ENCODE assay signal across 16 cellular contexts in genomic region chr9:131605770-131606590, GRCh38.
DNase-seq lines count a peak whose midpoint lies in the region; ATAC-seq lines count a peak whose summit lies in the region.
"Had no signal": no experiment of that assay in that cellular context is flagged by ENCODE, and none has a peak within 500 bp of the region (broad histone marks: within the 10 kb centered on the region; RNA-seq: fewer than 3 reads in every experiment).

No MANE protein-coding gene starts in this region.

- H3K36me3 Mint-ChIP-seq in activated CD4-positive, alpha-beta T cell treated with anti-CD3 and anti-CD28 coated beads, Interleukin-2, amount 10 ng/mL, durations not matched to agents 24 days and 14 days (ENCODE audit: low read depth) = peaks cover 63% of the 10 kb centered on the region

- H3K4me3 Mint-ChIP-seq in activated CD4-positive, alpha-beta T cell treated with anti-CD3 and anti-CD28 coated beads, Interleukin-2, amount 10 ng/mL, durations not matched to agents 24 days and 14 days = no peak overlapping the region

- no peak overlapping the region for H3K27ac ChIP-seq in SJSA1
- H3K27ac ChIP-seq: cardiac muscle cell had no signal

- no peak for ATAC-seq in GM21528 (IDR thresholded peaks at IDR 0.05; ENCODE audit: low FRiP score, unreplicated experiment)
- ATAC-seq: Right ventricle myocardium inferior had no signal

- H3K9me3 Mint-ChIP-seq in activated CD4-positive, alpha-beta T cell treated with anti-CD3 and anti-CD28 coated beads, Interleukin-2, amount 10 ng/mL, durations not matched to agents 24 days and 14 days = no peaks in the 10 kb centered on the region

- H3K27me3 Mint-ChIP-seq in activated CD4-positive, alpha-beta T cell treated with anti-CD3 and anti-CD28 coated beads, Interleukin-2, amount 10 ng/mL, durations not matched to agents 24 days and 14 days = no peaks in the 10 kb centered on the region

- H3K4me3 ChIP-seq in SJSA1 = no peak overlapping the region
- H3K4me3 ChIP-seq: cardiac muscle cell, HAP-1 had no signal

- H3K27me3 ChIP-seq in SJSA1 (replicated peaks) = no peaks in the 10 kb centered on the region
- H3K27me3 ChIP-seq: cardiac muscle cell had no signal

- peaks cover 45% of the 10 kb centered on the region for H3K4me1 ChIP-seq in SJSA1 (replicated peaks)
- H3K4me1 ChIP-seq: HAP-1 had no signal

- peak overlapping the region; percentile 52 for H3K27ac Mint-ChIP-seq in activated CD4-positive, alpha-beta T cell treated with anti-CD3 and anti-CD28 coated beads, Interleukin-2, amount 10 ng/mL, durations not matched to agents 24 days and 14 days

- DNase-seq in activated CD4-positive, alpha-beta T cell treated with anti-CD3 and anti-CD28 coated beads, Interleukin-2, amount 10 ng/mL, durations not matched to agents 24 days and 14 days = no peak
- no peak for DNase-seq in activated CD4-positive, alpha-beta T cell treated with anti-CD3 and anti-CD28 coated beads, Interleukin-2, amount 50 U/mL, for 4 hours
- DNase-seq in SJSA1 (ENCODE audit: low read depth in 1 of 2, low spot score in 2 of 2) (peak; percentile 54 to 75), hepatic stellate cell (ENCODE audit: low spot score) (peak; percentile 53), posterior vena cava (ENCODE audit: low spot score) (peak; percentile 44), GM19238 (ENCODE audit: insufficient read length, low spot score) (no peak)
- DNase-seq in central memory CD4-positive, alpha-beta T cell = no peak
- DNase-seq: activated CD4-positive, alpha-beta T cell treated with anti-CD3 and anti-CD28 coated beads, Interleukin-2, amount 50 U/mL, for 48 hours; Karpas-422; NCI-H1436 treated with DMSO at 0.1 percent for 48 hours; NCI-H226; stimulated activated CD4-positive, alpha-beta T cell treated with anti-CD3 and anti-CD28 coated beads, Interleukin-1b, Interleukin-23, amount 100 ng/mL, for 48 hours had no signal

- intact Hi-C loops in activated CD4-positive, alpha-beta T cell treated with anti-CD3 and anti-CD28 coated beads, Interleukin-2, amount 10 ng/mL, durations not matched to agents 24 days and 14 days (cut with micrococcal nuclease) = no loop called here
- intact Hi-C loops in posterior vena cava (cut with DNase I) = no loop called here

- peaks cover 8% of the 10 kb centered on the region for H3K4me1 Mint-ChIP-seq in activated CD4-positive, alpha-beta T cell treated with anti-CD3 and anti-CD28 coated beads, Interleukin-2, amount 10 ng/mL, durations not matched to agents 24 days and 14 days

- H3K9me3 ChIP-seq in SJSA1 (replicated peaks) = no peaks in the 10 kb centered on the region
- H3K9me3 ChIP-seq: HAP-1 had no signal

- H3K36me3 ChIP-seq in SJSA1 = no peaks in the 10 kb centered on the region; the same call in 1 of the 2 replicates
- H3K36me3 ChIP-seq: cardiac muscle cell had no signal

Comparison
In these comparisons a context has a peak if more than half of its experiments do, and no peak if none do; other contexts are left out.
1. DNase-seq: peak in SJSA1 (2 of 2), hepatic stellate cell (single experiment) and posterior vena cava (single experiment); none in activated CD4-positive, alpha-beta T cell treated with anti-CD3 and anti-CD28 coated beads, Interleukin-2, amount 10 ng/mL, durations not matched to agents 24 days and 14 days (single experiment), activated CD4-positive, alpha-beta T cell treated with anti-CD3 and anti-CD28 coated beads, Interleukin-2, amount 50 U/mL, for 4 hours (0 of 2), GM19238 (single experiment) and central memory CD4-positive, alpha-beta T cell (single experiment).